In genomic region chr2:224586127-224586702, GRCh38 we compare ENCODE assay signal across 1 cellular context.
TF ChIP-seq lines count a peak whose summit lies in the region.

No MANE protein-coding gene starts in this region.

TF ChIP-seq in GM12878, 131 proteins besides CTCF, POLR2A, EP300 and RAD21 (continued from another document):
- TF ChIP-seq CREB1 (IDR thresholded peaks at IDR 0.05; ENCODE audit: low read depth) (no peak), E2F4 (IDR thresholded peaks at IDR 0.05; ENCODE audit: low read depth, low read length) (no peak), JUNB (IDR thresholded peaks at IDR 0.05) (peak; percentile 8; the same call in 1 of the 2 replicates), RB1 (IDR thresholded peaks at IDR 0.05; ENCODE audit: borderline replicate concordance) (0 out of 2 replicates have a peak, but pooled peaks have one; percentile 14), LARP7 (IDR thresholded peaks at IDR 0.05) (no peak), SPI1 (IDR thresholded peaks at IDR 0.05; ENCODE audit: borderline replicate concordance, insufficient read depth, low read depth, low read length) (peak; percentile 63; the same call in 1 of the 2 replicates)
